In the genomic region with DNA sequence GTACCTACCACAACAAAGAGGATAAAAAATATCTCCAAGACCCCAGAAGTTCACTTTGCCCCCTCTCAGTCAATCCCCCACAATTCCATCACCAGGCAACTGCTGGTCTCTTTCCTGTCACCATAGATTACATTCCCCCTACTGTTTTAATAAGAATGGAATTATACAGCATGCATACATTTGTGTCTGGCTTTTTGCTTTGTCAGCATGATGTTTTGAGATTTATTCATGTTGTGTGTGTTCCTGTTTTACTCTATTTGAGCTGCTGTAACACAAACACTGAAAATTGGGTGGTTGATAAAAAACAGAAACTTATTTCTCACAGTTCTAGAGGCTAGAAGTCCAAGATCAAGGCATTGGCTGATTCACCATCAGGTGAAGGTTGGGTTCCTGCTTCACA, we compare ENCODE assay signal across 23 cellular contexts.
DNase-seq lines count a peak whose midpoint lies in the region; ATAC-seq, FAIRE-seq and TF ChIP-seq lines count a peak whose summit lies in the region.
"Had no signal": no experiment of that assay in that cellular context is flagged by ENCODE, and none has a peak within 500 bp of the region (broad histone marks: within the 10 kb centered on the region; RNA-seq: fewer than 3 reads in every experiment).

No MANE protein-coding gene starts in this region.

- intact Hi-C loops in HepG2 (cut with micrococcal nuclease; ENCODE audit: unreplicated experiment) (no loop called here), right lobe of liver (cut with DNase I) (no loop called here), IMR-90 (cut with micrococcal nuclease) (no loop called here)

- H2BK15ac ChIP-seq in IMR-90 (ENCODE audit: low read depth, low read length) = peak overlapping the region; percentile 82

- H3K36me3 ChIP-seq in HepG2 (replicated peaks in 1 of 2; ENCODE audit: control insufficient read depth in 1 of 2, insufficient read depth in 2 of 2, low read length in 2 of 2) (no peaks in the 10 kb centered on the region), right lobe of liver (no peaks in the 10 kb centered on the region), IMR-90 (ENCODE audit: control insufficient read depth, insufficient read depth, low read length) (no peaks in the 10 kb centered on the region), trophoblast cell (ENCODE audit: control insufficient read depth in 1 of 2, insufficient read depth in 2 of 2, low read length in 2 of 2) (peaks cover 0 to 1% of the 10 kb centered on the region in 2 experiments)
- H3K36me3 ChIP-seq: BLaER1 treated with 17β-estradiol and CSF1 and Interleukin-3, amounts not matched to agents 10 nM and 100 nM had no signal

- peak overlapping the region; percentile 80 for H3K14ac ChIP-seq in IMR-90 (replicated peaks; ENCODE audit: low read depth, low read length)
- H3K14ac ChIP-seq in trophoblast cell (ENCODE audit: low read length) = no peak overlapping the region

- no peaks in the 10 kb centered on the region for H4K20me1 ChIP-seq in HepG2 (ENCODE audit: insufficient read depth, low read length)
- no peaks in the 10 kb centered on the region for H4K20me1 ChIP-seq in IMR-90 (ENCODE audit: insufficient read depth, low read length)
- H4K20me1 ChIP-seq: BLaER1 treated with 17β-estradiol and CSF1 and Interleukin-3, amounts not matched to agents 10 nM and 100 nM had no signal

- POLR2A ChIA-PET in HepG2 (lab: Yijun Ruan, JAX) = no interaction called here
- POLR2A ChIA-PET in IMR-90 (lab: Charles Lee; ENCODE audit: unreplicated experiment) = no interaction called here

- H3K27me3 ChIP-seq in HepG2 (ENCODE audit: control insufficient read depth in 1 of 2, insufficient read depth in 2 of 2, low read length in 2 of 2) = no peaks in the 10 kb centered on the region
- H3K27me3 ChIP-seq in right lobe of liver = no peaks in the 10 kb centered on the region
- H3K27me3 ChIP-seq in IMR-90 (ENCODE audit: control insufficient read depth, insufficient read depth, low read length) = no peaks in the 10 kb centered on the region
- no peaks in the 10 kb centered on the region for H3K27me3 ChIP-seq in trophoblast cell (ENCODE audit: insufficient read depth, low read length)
- H3K27me3 ChIP-seq: BLaER1 treated with 17β-estradiol and CSF1 and Interleukin-3, amounts not matched to agents 10 nM and 100 nM had no signal

- H4K12ac ChIP-seq in trophoblast cell (ENCODE audit: low read depth, low read length) = no peak overlapping the region

- no peaks in the 10 kb centered on the region for H3K27me3 Mint-ChIP-seq in chondrocyte (ENCODE audit: low read depth)
- H3K27me3 Mint-ChIP-seq: B cell; CD4-positive, alpha-beta T cell had no signal

- H3K79me1 ChIP-seq in IMR-90 (ENCODE audit: low read depth in 1 of 2, low read length in 2 of 2) (no peaks in the 10 kb centered on the region), trophoblast cell (ENCODE audit: low read length) (peaks cover 28% of the 10 kb centered on the region)

- H3K27ac ChIP-seq in HepG2 (ENCODE audit: extremely low read length, insufficient read depth, low read length) = no peak overlapping the region
- H3K27ac ChIP-seq in right lobe of liver = no peak overlapping the region
- H3K27ac ChIP-seq in IMR-90 (ENCODE audit: insufficient read depth, low read length) = no peak overlapping the region
- no peak overlapping the region for H3K27ac ChIP-seq in trophoblast cell (ENCODE audit: low read depth, low read length)
- H3K27ac ChIP-seq: BLaER1 treated with 17β-estradiol and CSF1 and Interleukin-3, amounts not matched to agents 10 nM and 100 nM; C4-2B had no signal

- no peak overlapping the region for H3K9ac ChIP-seq in HepG2 (ENCODE audit: insufficient read depth, low read depth, low read length)
- H3K9ac ChIP-seq in IMR-90 (ENCODE audit: low read depth, low read length) = no peak overlapping the region
- no peak overlapping the region for H3K9ac ChIP-seq in trophoblast cell (ENCODE audit: low read length)
- H3K9ac ChIP-seq: BLaER1 treated with 17β-estradiol and CSF1 and Interleukin-3, amounts not matched to agents 10 nM and 100 nM had no signal

- H2BK5ac ChIP-seq in IMR-90 (ENCODE audit: low read depth, low read length, poor library complexity, severe bottlenecking) (peak overlapping the region; percentile 50), trophoblast cell (ENCODE audit: low read depth, low read length, poor library complexity) (no peak overlapping the region)

- peak overlapping the region; percentile 74; the same call in 1 of the 2 replicates for H4K5ac ChIP-seq in IMR-90 (ENCODE audit: low read depth, low read length)

- DNase-seq in HepG2 (ENCODE audit: low spot score) = no peak
- no peak for DNase-seq in right lobe of liver
- no peak for DNase-seq in IMR-90
- DNase-seq in chondrocyte (ENCODE audit: low spot score) = no peak
- no peak for DNase-seq in trophoblast cell
- DNase-seq in stimulated activated effector memory CD8-positive, alpha-beta T cell treated with anti-CD3 and anti-CD28 coated beads, Interleukin-12 subunit alpha, Interleukin-12 subunit beta, amount 100 ng/mL, for 72 hours (ENCODE audit: low spot score in 2 of 2) = no peak
- DNase-seq: 8988T; AML-193; Caco-2; Calu3; CD4-positive, alpha-beta T cell; CD8-positive, alpha-beta T cell; DMS79 treated with DMSO at 0.1 percent for 48 hours; GF-D8 had no signal

- H3K9me3 ChIP-seq in HepG2 (ENCODE audit: low read length) = no peaks in the 10 kb centered on the region
- H3K9me3 ChIP-seq in right lobe of liver = no peaks in the 10 kb centered on the region
- H3K9me3 ChIP-seq in IMR-90 (ENCODE audit: control insufficient read depth, insufficient read depth, low read length) = no peaks in the 10 kb centered on the region
- no peaks in the 10 kb centered on the region for H3K9me3 ChIP-seq in trophoblast cell (ENCODE audit: insufficient read depth, low read depth, low read length)
- H3K9me3 ChIP-seq: BLaER1 treated with 17β-estradiol and CSF1 and Interleukin-3, amounts not matched to agents 10 nM and 100 nM; Caco-2 had no signal

- no peaks in the 10 kb centered on the region for H3K36me3 Mint-ChIP-seq in chondrocyte (ENCODE audit: low read depth)
- no peaks in the 10 kb centered on the region for H3K36me3 Mint-ChIP-seq in stimulated activated effector memory CD8-positive, alpha-beta T cell treated with anti-CD3 and anti-CD28 coated beads, Interleukin-12 subunit alpha, Interleukin-12 subunit beta, amount 100 ng/mL, for 72 hours
- H3K36me3 Mint-ChIP-seq: CD8-positive, alpha-beta T cell had no signal

- in situ Hi-C loops in HepG2 (cut with HindIII; ENCODE audit: extremely low pct_ligation_motif_present, low pct_unique_long_range_greater_than_20kb) = no loop called here
- in situ Hi-C loops in IMR-90 (cut with MboI; ENCODE audit: low sequenced_read_pairs) = no loop called here

- H4K91ac ChIP-seq in IMR-90 (ENCODE audit: insufficient read depth, low read depth, low read length) (peak overlapping the region; percentile 53), trophoblast cell (ENCODE audit: low read depth, low read length) (peak overlapping the region; percentile 73)

- H2AK9ac ChIP-seq in IMR-90 (replicated peaks; ENCODE audit: low read depth, low read length, poor library complexity) = no peak overlapping the region

- dilution Hi-C loops in IMR-90 (cut with HindIII; ENCODE audit: low sequenced_read_pairs, unreplicated experiment) = no loop called here

- H3K27ac Mint-ChIP-seq in chondrocyte (ENCODE audit: unreplicated experiment) = peak overlapping the region; percentile 24
- H3K27ac Mint-ChIP-seq in stimulated activated effector memory CD8-positive, alpha-beta T cell treated with anti-CD3 and anti-CD28 coated beads, Interleukin-12 subunit alpha, Interleukin-12 subunit beta, amount 100 ng/mL, for 72 hours = no peak overlapping the region
- H3K27ac Mint-ChIP-seq: B cell; CD4-positive, alpha-beta T cell; CD8-positive, alpha-beta T cell had no signal

- TF ChIP-seq POLR2A in HepG2 (IDR thresholded peaks at IDR 0.05; ENCODE audit: insufficient read depth in 1 of 2, low read depth in 2 of 2, low read length in 2 of 2) (no peak), right lobe of liver (IDR thresholded peaks at IDR 0.05) (no peak), IMR-90 (IDR thresholded peaks at IDR 0.05; ENCODE audit: low read depth, low read length) (no peak)

- peak overlapping the region; percentile 98 for H2BK12ac ChIP-seq in trophoblast cell (ENCODE audit: low read length)

- no peak for FAIRE-seq in HepG2 (lab: Jason Lieb, UNC)
- FAIRE-seq: A204.1, D721Med, GM12891, GM19239 had no signal

- H3K79me2 ChIP-seq in HepG2 (ENCODE audit: insufficient read depth, low read length) (no peaks in the 10 kb centered on the region), trophoblast cell (ENCODE audit: control insufficient read depth, insufficient read depth, low read length, poor library complexity) (peaks cover 2% of the 10 kb centered on the region)

- H2AFZ ChIP-seq in HepG2 (ENCODE audit: low read length) (no peak overlapping the region), IMR-90 (replicated peaks; ENCODE audit: low read length, poor library complexity) (no peak overlapping the region), trophoblast cell (ENCODE audit: insufficient read depth, low read length, poor library complexity) (no peak overlapping the region)

- H3K23ac ChIP-seq in IMR-90 (ENCODE audit: low read depth, low read length) (0 out of 2 replicates have a peak overlapping the region, but pooled peaks have one; percentile 29), trophoblast cell (ENCODE audit: low read length) (no peak overlapping the region)

- H3K4me1 ChIP-seq in HepG2 (ENCODE audit: insufficient read depth, low read length) (peaks cover 7% of the 10 kb centered on the region; the same call in 1 of the 2 replicates), right lobe of liver (peaks cover 0 to 17% (median 0%) of the 10 kb centered on the region in 4 donors), IMR-90 (ENCODE audit: control insufficient read depth, insufficient read depth, low read length) (peaks cover 7% of the 10 kb centered on the region), trophoblast cell (ENCODE audit: control insufficient read depth in 1 of 2, insufficient read depth in 2 of 2, low read length in 2 of 2) (peaks cover 3 to 8% of the 10 kb centered on the region in 2 experiments)
- H3K4me1 ChIP-seq: BLaER1 treated with 17β-estradiol and CSF1 and Interleukin-3, amounts not matched to agents 10 nM and 100 nM; Caco-2 had no signal

- TF ChIP-seq EP300 in HepG2 (IDR thresholded peaks at IDR 0.05; ENCODE audit: low read depth in 2 of 2, low read length in 2 of 2) (no peak), HepG2 (CRISPR knock-in tag; IDR thresholded peaks at IDR 0.05; ENCODE audit: borderline replicate concordance) (no peak)

- H3K9me1 ChIP-seq in IMR-90 (ENCODE audit: insufficient read depth, low read length) = peaks cover 8% of the 10 kb centered on the region

- no peak for TF ChIP-seq CTCF in HepG2 (CRISPR knock-in tag; IDR thresholded peaks at IDR 0.05)
- TF ChIP-seq CTCF in right lobe of liver (IDR thresholded peaks at IDR 0.05) = no peak
- no peak for TF ChIP-seq CTCF in IMR-90 (conservative IDR thresholded peaks at IDR 0.05; ENCODE audit: low read depth, low read length)
- no peak for TF ChIP-seq CTCF in chondrocyte (IDR thresholded peaks at IDR 0.05)

- H3K4me1 Mint-ChIP-seq in chondrocyte (ENCODE audit: low read depth) = peaks cover 60% of the 10 kb centered on the region
- H3K4me1 Mint-ChIP-seq in stimulated activated effector memory CD8-positive, alpha-beta T cell treated with anti-CD3 and anti-CD28 coated beads, Interleukin-12 subunit alpha, Interleukin-12 subunit beta, amount 100 ng/mL, for 72 hours = no peaks in the 10 kb centered on the region
- H3K4me1 Mint-ChIP-seq: B cell had no signal

- peak overlapping the region; percentile 86 for H2BK120ac ChIP-seq in IMR-90 (ENCODE audit: low read depth, low read length)
- H2BK120ac ChIP-seq in trophoblast cell (ENCODE audit: insufficient read depth, low read length, poor library complexity) = peak overlapping the region; percentile 83

- no peak overlapping the region for H3K4me3 Mint-ChIP-seq in chondrocyte (ENCODE audit: unreplicated experiment)
- no peak overlapping the region for H3K4me3 Mint-ChIP-seq in stimulated activated effector memory CD8-positive, alpha-beta T cell treated with anti-CD3 and anti-CD28 coated beads, Interleukin-12 subunit alpha, Interleukin-12 subunit beta, amount 100 ng/mL, for 72 hours
- H3K4me3 Mint-ChIP-seq: B cell; CD4-positive, alpha-beta T cell; CD8-positive, alpha-beta T cell had no signal

- H3K56ac ChIP-seq in IMR-90 (ENCODE audit: extremely low read depth, insufficient read depth, low read length) = no peak overlapping the region

- H3K4ac ChIP-seq in IMR-90 (ENCODE audit: low read depth, low read length) (peak overlapping the region; percentile 73), trophoblast cell (ENCODE audit: low read depth, low read length) (peak overlapping the region; percentile 75)

- no peak overlapping the region for H3K4me3 ChIP-seq in HepG2 (replicated peaks in 1 of 3; ENCODE audit: insufficient read depth in 1 of 3, low read depth in 2 of 3, low read length in 3 of 3)
- H3K4me3 ChIP-seq in right lobe of liver = no peak overlapping the region
- no peak overlapping the region for H3K4me3 ChIP-seq in IMR-90 (ENCODE audit: insufficient read depth, low read depth, low read length)
- no peak overlapping the region for H3K4me3 ChIP-seq in trophoblast cell (ENCODE audit: low read depth, low read length)
- H3K4me3 ChIP-seq: BLaER1 treated with 17β-estradiol and CSF1 and Interleukin-3, amounts not matched to agents 10 nM and 100 nM had no signal

- H3K18ac ChIP-seq in IMR-90 (ENCODE audit: low read depth, low read length) (peak overlapping the region; percentile 85; the same call in 1 of the 2 replicates), trophoblast cell (ENCODE audit: low read length) (no peak overlapping the region)

- no peak overlapping the region for H3K4me2 ChIP-seq in HepG2 (ENCODE audit: low read depth, low read length)
- H3K4me2 ChIP-seq in IMR-90 (ENCODE audit: low read depth, low read length) = no peak overlapping the region
- H3K4me2 ChIP-seq in trophoblast cell (ENCODE audit: low read length) = no peak overlapping the region
- H3K4me2 ChIP-seq: BLaER1 treated with 17β-estradiol and CSF1 and Interleukin-3, amounts not matched to agents 10 nM and 100 nM had no signal

- TF ChIP-seq RAD21 in HepG2 (CRISPR knock-in tag; IDR thresholded peaks at IDR 0.05) (no peak), IMR-90 (IDR thresholded peaks at IDR 0.05; ENCODE audit: low read length) (no peak)

- peaks cover 8% of the 10 kb centered on the region for H3K9me3 Mint-ChIP-seq in chondrocyte (ENCODE audit: low read depth)
- H3K9me3 Mint-ChIP-seq in stimulated activated effector memory CD8-positive, alpha-beta T cell treated with anti-CD3 and anti-CD28 coated beads, Interleukin-12 subunit alpha, Interleukin-12 subunit beta, amount 100 ng/mL, for 72 hours = no peaks in the 10 kb centered on the region
- H3K9me3 Mint-ChIP-seq: CD4-positive, alpha-beta T cell; CD8-positive, alpha-beta T cell had no signal

- ATAC-seq in HepG2 = no peak
- no peak for ATAC-seq in right lobe of liver
- no peak for ATAC-seq in IMR-90 (ENCODE audit: low read depth)
- no peak for ATAC-seq in GM21529 (IDR thresholded peaks at IDR 0.05; ENCODE audit: unreplicated experiment)
- ATAC-seq in GM19397 (IDR thresholded peaks at IDR 0.05; ENCODE audit: unreplicated experiment) = no peak
- ATAC-seq in stimulated activated effector memory CD8-positive, alpha-beta T cell treated with anti-CD3 and anti-CD28 coated beads, Interleukin-12 subunit alpha, Interleukin-12 subunit beta, amount 100 ng/mL, for 72 hours = no peak
- ATAC-seq: CD8-positive, alpha-beta T cell had no signal

- BruUV-seq in HepG2 (replicated peaks; lab: Mats Ljungman, UMichigan) (no TSS peak), IMR-90 (replicated peaks; lab: Mats Ljungman, UMichigan) (no TSS peak)

- H4K8ac ChIP-seq in IMR-90 (ENCODE audit: low read depth in 2 of 2, low read length in 2 of 2) (peak overlapping the region; percentile 28 to 67; a peak in 3 of 4 replicates), trophoblast cell (ENCODE audit: low read depth, low read length) (peak overlapping the region; percentile 65)

- H2AK5ac ChIP-seq in IMR-90 (ENCODE audit: low read depth, low read length) (peak overlapping the region; percentile 85), trophoblast cell (ENCODE audit: low read length) (peak overlapping the region; percentile 83)

- CTCF ChIA-PET in HepG2 (lab: Yijun Ruan, JAX; ENCODE audit: low intra/inter-chr PET ratio, low total read pairs) = no interaction called here
- CTCF ChIA-PET in IMR-90 (lab: Yijun Ruan, JAX) = no interaction called here

- peak overlapping the region; percentile 64 for H2BK20ac ChIP-seq in IMR-90 (ENCODE audit: low read depth, low read length)
